In genomic region chr13:33817843-33818661, GRCh38 we compare ENCODE assay signal across 8 cellular contexts. TPM values are rescaled to one million over a fixed set of nuclear protein-coding genes. Genes with fewer than 3 reads are reported as not detected.
A peak's percentile ranks its signal among the peaks of the same experiment; 100 is the strongest.
DNase-seq lines count a peak whose midpoint lies in the region; ATAC-seq and TF ChIP-seq lines count a peak whose summit lies in the region.

TSS of gene RFC3 (plus strand) at chr13:33818149. CDS start at chr13:33818179, 30 bp downstream.

- peak within 1 kb of the TSS; percentile 96 for H3K4me3 ChIP-seq in HFF-Myc (replicated peaks; ENCODE audit: low read depth, low read length)
- peak within 1 kb of the TSS; percentile 97 for H3K4me3 ChIP-seq in NB4 (ENCODE audit: low read depth, low read length)
- H3K4me3 ChIP-seq in SK-N-MC: peak within 1 kb of the TSS; percentile 98
- peak within 1 kb of the TSS; percentile 64 to 86 for H3K4me3 ChIP-seq in gastroesophageal sphincter
- H3K4me3 ChIP-seq in suprapubic skin: peak within 1 kb of the TSS; percentile 90

- peak within 1 kb of the TSS; percentile 92 for H3K4me3 Mint-ChIP-seq in activated naive CD4-positive, alpha-beta T cell treated with anti-CD3 and anti-CD28 coated beads, Interleukin-2, amount 10 ng/mL, durations not matched to agents 7 days and 5 days

- peaks cover 23% of the 10 kb centered on the region for H3K36me3 Mint-ChIP-seq in activated naive CD4-positive, alpha-beta T cell treated with anti-CD3 and anti-CD28 coated beads, Interleukin-2, amount 10 ng/mL, durations not matched to agents 7 days and 5 days

- WGBS in gastroesophageal sphincter (ENCODE audit: low coverage in 1 of 2), 2 donors: 1% methylated on average over 32 to 41 of the region's 52 CpGs
- 2% methylated on average over 51 of the region's 52 CpGs for WGBS in suprapubic skin

- H3K9me3 Mint-ChIP-seq in activated naive CD4-positive, alpha-beta T cell treated with anti-CD3 and anti-CD28 coated beads, Interleukin-2, amount 10 ng/mL, durations not matched to agents 7 days and 5 days: no peaks in the 10 kb centered on the region

- peak within 1 kb of the TSS; percentile 99 for H3K9ac ChIP-seq in SK-N-MC (ENCODE audit: insufficient read length)

- H3K36me3 ChIP-seq in SK-N-MC (ENCODE audit: insufficient read depth, low read length) (peaks cover 33% of the 10 kb centered on the region), gastroesophageal sphincter (peaks cover 0 to 6% of the 10 kb centered on the region in 2 donors), suprapubic skin (peaks cover 8% of the 10 kb centered on the region)

- TF ChIP-seq CTCF in HFF-Myc (IDR thresholded peaks at IDR 0.05; ENCODE audit: low read depth, low read length, missing control alignments): no peak
- TF ChIP-seq CTCF in NB4 (IDR thresholded peaks at IDR 0.05; ENCODE audit: low read depth, low read length): no peak
- TF ChIP-seq CTCF in gastroesophageal sphincter (IDR thresholded peaks at IDR 0.05): peak in 1 of 4 experiments; percentile 17
- no peak for TF ChIP-seq CTCF in suprapubic skin (IDR thresholded peaks at IDR 0.05)

- TF ChIP-seq EP300 in gastroesophageal sphincter (IDR thresholded peaks at IDR 0.05): no peak
- TF ChIP-seq EP300 in suprapubic skin (IDR thresholded peaks at IDR 0.05): no peak

- H3K27me3 ChIP-seq in gastroesophageal sphincter (no peaks in the 10 kb centered on the region), suprapubic skin (no peaks in the 10 kb centered on the region)

- H3K4me1 ChIP-seq in gastroesophageal sphincter: peaks cover 0 to 17% (median 2%) of the 10 kb centered on the region in 3 donors
- peaks cover 12% of the 10 kb centered on the region for H3K4me1 ChIP-seq in suprapubic skin

- TF ChIP-seq POLR2A in NB4 (IDR thresholded peaks at IDR 0.05; ENCODE audit: extremely low read depth, insufficient read length) (peak; percentile 96), gastroesophageal sphincter (IDR thresholded peaks at IDR 0.05) (no peak), suprapubic skin (IDR thresholded peaks at IDR 0.05) (no peak)

- H3K9me3 ChIP-seq in SK-N-MC (ENCODE audit: low read depth, low read length) (no peaks in the 10 kb centered on the region), gastroesophageal sphincter (no peaks in the 10 kb centered on the region), suprapubic skin (no peaks in the 10 kb centered on the region)

- H3K27ac ChIP-seq in SK-N-MC (peak within 1 kb of the TSS; percentile 85), gastroesophageal sphincter (peak within 1 kb of the TSS; percentile 4 to 81 (median 60)), suprapubic skin (peak within 1 kb of the TSS; percentile 67)

- DNase-seq in GM03348 (ENCODE audit: low spot score): peak; percentile 95
- DNase-seq in HFF-Myc (ENCODE audit: extremely low read depth, low read depth): peak; percentile 76
- peak; percentile 97 for DNase-seq in NB4 (ENCODE audit: low read depth)
- DNase-seq in SK-N-MC (ENCODE audit: low read depth, low spot score): peak; percentile 48
- peak; percentile 96 for DNase-seq in activated naive CD4-positive, alpha-beta T cell treated with anti-CD3 and anti-CD28 coated beads, Interleukin-2, amount 10 ng/mL, durations not matched to agents 7 days and 5 days
- DNase-seq in non-pigmented ciliary epithelial cell (ENCODE audit: low read depth): peak; percentile 81
- DNase-seq in suprapubic skin (ENCODE audit: low spot score in 2 of 2): peak; percentile 96 to 97

- peak within 1 kb of the TSS; percentile 92 for H3K27ac Mint-ChIP-seq in activated naive CD4-positive, alpha-beta T cell treated with anti-CD3 and anti-CD28 coated beads, Interleukin-2, amount 10 ng/mL, durations not matched to agents 7 days and 5 days

- ATAC-seq in gastroesophageal sphincter: peak; percentile 94

- CTCF ChIA-PET in activated naive CD4-positive, alpha-beta T cell treated with anti-CD3 and anti-CD28 coated beads, Interleukin-2, amount 10 ng/mL, durations not matched to agents 7 days and 5 days (lab: Charles Lee): no interaction called here

- H3K4me1 Mint-ChIP-seq in activated naive CD4-positive, alpha-beta T cell treated with anti-CD3 and anti-CD28 coated beads, Interleukin-2, amount 10 ng/mL, durations not matched to agents 7 days and 5 days: peaks cover 37% of the 10 kb centered on the region

- H3K27me3 Mint-ChIP-seq in activated naive CD4-positive, alpha-beta T cell treated with anti-CD3 and anti-CD28 coated beads, Interleukin-2, amount 10 ng/mL, durations not matched to agents 7 days and 5 days: no peaks in the 10 kb centered on the region

RNA-seq across cellular contexts. Expression of gene RFC3, which starts in this region (rescaled TPM):
- total RNA-seq in gastroesophageal sphincter (1 to 10 TPM; 3.0 to 7.6 (median 4.0) TPM), suprapubic skin (10 to 100 TPM; 10.7 to 25.8 (median 12.2) TPM)

Comparison
In these comparisons a context has a peak if more than half of its experiments do, and no peak if none do; other contexts are left out.
1. Peak in every context shown above with its lines: DNase-seq, ATAC-seq, H3K4me3 ChIP-seq and H3K27ac ChIP-seq.